In genomic region chr9:8858250-8859161, GRCh38 we compare ENCODE assay signal across 10 cellular contexts.
DNase-seq lines count a peak whose midpoint lies in the region; ATAC-seq and TF ChIP-seq lines count a peak whose summit lies in the region.
"Had no signal": no experiment of that assay in that cellular context is flagged by ENCODE, and none has a peak within 500 bp of the region (broad histone marks: within the 10 kb centered on the region; RNA-seq: fewer than 3 reads in every experiment).

No MANE protein-coding gene starts in this region.

- intact Hi-C loops in lower leg skin (cut with DNase I; ENCODE audit: low total_unique reads), result no loop called here

- H3K4me3 ChIP-seq in lower leg skin (ENCODE audit: low read depth, poor library complexity, severe bottlenecking) (peak overlapping the region; percentile 44), thoracic aorta (peak overlapping the region; percentile 81)

- peak; percentile 13 for DNase-seq in NCI-H510A treated with DMSO at 0.1 percent for 48 hours (lab: John Stamatoyannopoulos, UW)
- no peak for DNase-seq in NCI-H510A (lab: John Stamatoyannopoulos, UW)
- DNase-seq in chondrocyte (ENCODE audit: low spot score), result no peak
- DNase-seq in lower leg skin (ENCODE audit: low spot score in 2 of 2), result no peak
- DNase-seq in thoracic aorta (ENCODE audit: low spot score), result no peak

- ATAC-seq in thoracic aorta (ENCODE audit: insufficient number of reproducible peaks, low FRiP score, low read depth), result no peak
- no peak for ATAC-seq in HG03045 (IDR thresholded peaks at IDR 0.05; ENCODE audit: unreplicated experiment)
- no peak for ATAC-seq in GM18519 (IDR thresholded peaks at IDR 0.05; ENCODE audit: low FRiP score, unreplicated experiment)
- ATAC-seq in HG03095 (IDR thresholded peaks at IDR 0.05; ENCODE audit: unreplicated experiment), result no peak

- no peaks in the 10 kb centered on the region for H3K36me3 Mint-ChIP-seq in chondrocyte (ENCODE audit: low read depth)

- H3K27ac ChIP-seq in thoracic aorta, result peak overlapping the region; percentile 57 to 86
- H3K27ac ChIP-seq: C4-2B, neutrophil had no signal

- no peak for TF ChIP-seq POLR2A in lower leg skin (IDR thresholded peaks at IDR 0.05)

- no peaks in the 10 kb centered on the region for H3K9me3 Mint-ChIP-seq in chondrocyte (ENCODE audit: low read depth)

- H3K27me3 Mint-ChIP-seq in chondrocyte (ENCODE audit: low read depth), result peaks cover 18% of the 10 kb centered on the region

- WGBS in lower leg skin, 2 donors, result 13 to 17% methylated on average over 40 to 44 of the region's 45 CpGs

- H3K27me3 ChIP-seq in thoracic aorta (replicated peaks; ENCODE audit: insufficient read depth), result no peaks in the 10 kb centered on the region

- H3K36me3 ChIP-seq in thoracic aorta, result no peaks in the 10 kb centered on the region
- H3K36me3 ChIP-seq: neutrophil had no signal

- H3K4me3 Mint-ChIP-seq in chondrocyte (ENCODE audit: unreplicated experiment), result peak overlapping the region; percentile 71

- no peak for TF ChIP-seq CTCF in chondrocyte (IDR thresholded peaks at IDR 0.05)
- TF ChIP-seq CTCF in lower leg skin (IDR thresholded peaks at IDR 0.05), result no peak
- TF ChIP-seq CTCF in thoracic aorta (IDR thresholded peaks at IDR 0.05), result no peak

- peaks cover 0 to 22% of the 10 kb centered on the region in 2 donors for H3K4me1 ChIP-seq in thoracic aorta (ENCODE audit: control insufficient read depth in 1 of 2, low read depth in 2 of 2)

- H3K4me1 Mint-ChIP-seq in chondrocyte (ENCODE audit: low read depth), result peaks cover 22% of the 10 kb centered on the region

- H3K27ac Mint-ChIP-seq in chondrocyte (ENCODE audit: unreplicated experiment), result no peak overlapping the region

- H3K9me3 ChIP-seq in thoracic aorta, result no peaks in the 10 kb centered on the region
- H3K9me3 ChIP-seq: neutrophil had no signal
